ENCODE assay signal across 19 cellular contexts in genomic region chr6:19311786-19312185, GRCh38.
A peak's percentile ranks its signal among the peaks of the same experiment; 100 is the strongest.
DNase-seq lines count a peak whose midpoint lies in the region; ATAC-seq and TF ChIP-seq lines count a peak whose summit lies in the region.
"Had no signal": no experiment of that assay in that cellular context is flagged by ENCODE, and none has a peak within 500 bp of the region (broad histone marks: within the 10 kb centered on the region; RNA-seq: fewer than 3 reads in every experiment).

No MANE protein-coding gene starts in this region.

- in situ Hi-C loops in KBM-7 (cut with MboI; ENCODE audit: low pct_unique_long_range_greater_than_20kb, low sequenced_read_pairs) = no loop called here

- H3K36me3 ChIP-seq in cardiac muscle cell = no peaks in the 10 kb centered on the region
- H3K36me3 ChIP-seq in iPS-20b (ENCODE audit: insufficient read depth, low read depth, low read length) = no peaks in the 10 kb centered on the region
- H3K36me3 ChIP-seq: lower lobe of right lung, MG63, pancreas, SJCRH30 had no signal

- TF ChIP-seq CTCF in cardiac muscle cell (IDR thresholded peaks at IDR 0.05; ENCODE audit: low read depth, low read length) = no peak

- H3K27ac ChIP-seq in cardiac muscle cell (peak overlapping the region; percentile 88), right cardiac atrium (ENCODE audit: low read length) (no peak overlapping the region), iPS-20b (ENCODE audit: low read length) (no peak overlapping the region)
- H3K27ac ChIP-seq: lower lobe of right lung, pancreas, SJCRH30, skin epidermis had no signal

- intact Hi-C loops in right cardiac atrium (cut with DNase I) = no loop called here

- no peaks in the 10 kb centered on the region for H3K27me3 ChIP-seq in cardiac muscle cell
- no peaks in the 10 kb centered on the region for H3K27me3 ChIP-seq in right cardiac atrium (ENCODE audit: control insufficient read depth, insufficient read depth)
- peaks cover 21% of the 10 kb centered on the region; the same call in 1 of the 2 replicates for H3K27me3 ChIP-seq in iPS-20b (ENCODE audit: insufficient read depth, low read length)
- H3K27me3 ChIP-seq: MG63, pancreas, SJCRH30 had no signal

- 48% methylated on average over 3 of the region's 3 CpGs for WGBS in right cardiac atrium

- no peak overlapping the region for H3K4me3 ChIP-seq in cardiac muscle cell
- H3K4me3 ChIP-seq in right cardiac atrium (ENCODE audit: low read length) = no peak overlapping the region
- peak overlapping the region; percentile 34; the same call in 1 of the 2 replicates for H3K4me3 ChIP-seq in iPS-20b (ENCODE audit: low read length)
- H3K4me3 ChIP-seq: lower lobe of right lung, MG63, pancreas, SJCRH30, skin epidermis had no signal

- H3K4me1 ChIP-seq in cardiac muscle cell (ENCODE audit: low read depth) (peaks cover 17% of the 10 kb centered on the region), right cardiac atrium (ENCODE audit: control insufficient read depth, insufficient read depth, low read length) (no peaks in the 10 kb centered on the region), iPS-20b (ENCODE audit: insufficient read depth, low read length) (peaks cover 7% of the 10 kb centered on the region)
- H3K4me1 ChIP-seq: lower lobe of right lung, pancreas, SJCRH30 had no signal

- H3K9ac ChIP-seq in iPS-20b (ENCODE audit: low read depth, low read length) = peak overlapping the region; percentile 40; the same call in 1 of the 2 replicates

- DNase-seq in cardiac muscle cell (ENCODE audit: low read depth in 1 of 2, low spot score in 1 of 2) = no peak
- no peak for DNase-seq in right cardiac atrium
- peak; percentile 32 for DNase-seq in astrocyte of the hippocampus (ENCODE audit: low read depth, low spot score)
- DNase-seq in KBM-7 = no peak
- no peak for DNase-seq in activated CD4-positive, alpha-beta T cell treated with anti-CD3 and anti-CD28 coated beads, Interleukin-2, amount 50 U/mL, for 48 hours
- DNase-seq: activated gamma-delta T cell treated with Interleukin-2 at 50 U/mL for 16 hours; amygdala; head of caudate nucleus; lower lobe of right lung; MG63; NCI-H1930; pancreas; SJCRH30; stimulated activated CD4-positive, alpha-beta T cell treated with anti-CD3 and anti-CD28 coated beads, Interleukin-4, amount 100 ng/mL, for 1 hour; T-helper 17 cell had no signal

- H3K9me3 ChIP-seq in cardiac muscle cell (ENCODE audit: low read depth) (no peaks in the 10 kb centered on the region), right cardiac atrium (ENCODE audit: control insufficient read depth, low read length) (no peaks in the 10 kb centered on the region), iPS-20b (ENCODE audit: insufficient read depth, low read depth, low read length) (no peaks in the 10 kb centered on the region)
- H3K9me3 ChIP-seq: lower lobe of right lung, MG63, pancreas, SJCRH30 had no signal

- no peak for ATAC-seq in right cardiac atrium
- ATAC-seq in GM21529 (IDR thresholded peaks at IDR 0.05; ENCODE audit: unreplicated experiment) = no peak
- no peak for ATAC-seq in HG03108 (IDR thresholded peaks at IDR 0.05; ENCODE audit: unreplicated experiment)
- ATAC-seq: lower lobe of right lung, pancreas, T-helper 17 cell had no signal
